ENCODE assay signal across 1 cellular context in genomic region chr7:153090757-153091156, GRCh38.
TF ChIP-seq lines count a peak whose summit lies in the region.

No MANE protein-coding gene starts in this region.

TF ChIP-seq in H1, 55 proteins besides CTCF, POLR2A, EP300 and RAD21:
- TF ChIP-seq NANOG (IDR thresholded peaks at IDR 0.05; ENCODE audit: insufficient read depth, low read depth, low read length, poor library complexity, severe bottlenecking) (no peak), GTF2F1 (IDR thresholded peaks at IDR 0.05; ENCODE audit: borderline replicate concordance, low read depth, low read length) (no peak), ATF2 (IDR thresholded peaks at IDR 0.05; ENCODE audit: low read length) (no peak)
